In genomic region chr13:99856021-99856420, GRCh38 we compare ENCODE assay signal across 25 cellular contexts.
"Had no signal": no experiment of that assay in that cellular context is flagged by ENCODE, and none has a peak within 500 bp of the region (broad histone marks: within the 10 kb centered on the region; RNA-seq: fewer than 3 reads in every experiment).

No MANE protein-coding gene starts in this region.

- H3K4me3 ChIP-seq: adrenal gland, breast epithelium, MG63, Peyer's patch, SJCRH30 had no signal

- H3K9me3 ChIP-seq: adrenal gland, breast epithelium, MG63, Peyer's patch, SJCRH30, SK-N-SH had no signal

- ATAC-seq: activated CD8-positive, alpha-beta T cell treated with anti-CD3 and anti-CD28 coated beads, Interleukin-2, amount 10 ng/mL, durations not matched to agents 7 days and 5 days; WTC11 had no signal

- H3K27me3 ChIP-seq: adrenal gland, breast epithelium, MG63, Peyer's patch, SJCRH30 had no signal

- DNase-seq: activated CD4-positive, alpha-beta T cell treated with anti-CD3 and anti-CD28 coated beads for 48 hours; activated CD4-positive, alpha-beta T cell treated with anti-CD3 and anti-CD28 coated beads, Interleukin-2, amount 50 U/mL, for 4 hours; activated CD4-positive, CD25-positive, alpha-beta regulatory T cell treated with anti-CD3 and anti-CD28 coated beads, Interleukin-2, amount 50 U/mL, for 72 hours; activated CD8-positive, alpha-beta memory T cell treated with anti-CD3 and anti-CD28 coated beads, Interleukin-2, amount 50 U/mL, for 48 hours; activated CD8-positive, alpha-beta T cell treated with anti-CD3 and anti-CD28 coated beads, Interleukin-2, amount 10 ng/mL, durations not matched to agents 7 days and 5 days; activated naive CD4-positive, alpha-beta T cell treated with anti-CD3 and anti-CD28 coated beads, Interleukin-2, amount 50 U/mL, for 16 hours; activated naive CD8-positive, alpha-beta T cell treated with anti-CD3 and anti-CD28 coated beads, Interleukin-2, amount 10 ng/mL, durations not matched to agents 7 days and 5 days; activated T-cell treated with anti-CD3 and anti-CD28 coated beads, Interleukin-2, amount 50 U/mL, for 1 hour; adrenal gland; anterior cingulate cortex; caudate nucleus; MG63; NCI-H1105 treated with DMSO at 0.1 percent for 48 hours; NCI-H1436 treated with DMSO at 0.1 percent for 48 hours; NCI-H1930; NCI-H345; Peyer's patch; Right ventricle myocardium superior; SJCRH30; SK-N-SH; T-helper 1 cell had no signal

- H3K36me3 ChIP-seq: adrenal gland, breast epithelium, MG63, Peyer's patch, SJCRH30 had no signal

- H3K4me1 ChIP-seq: adrenal gland, breast epithelium, SJCRH30 had no signal

- H3K27ac ChIP-seq: adrenal gland, breast epithelium, KMS-11, Peyer's patch, RWPE1, SJCRH30 had no signal
